ENCODE assay signal across 1 cellular context in genomic region chr2:156626931-156627330, GRCh38.
A peak's percentile ranks its signal among the peaks of the same experiment; 100 is the strongest.
TF ChIP-seq lines count a peak whose summit lies in the region.

No MANE protein-coding gene starts in this region.

TF ChIP-seq in A549, 52 proteins besides CTCF, POLR2A, EP300 and RAD21:
- TF ChIP-seq, protein P1, sequence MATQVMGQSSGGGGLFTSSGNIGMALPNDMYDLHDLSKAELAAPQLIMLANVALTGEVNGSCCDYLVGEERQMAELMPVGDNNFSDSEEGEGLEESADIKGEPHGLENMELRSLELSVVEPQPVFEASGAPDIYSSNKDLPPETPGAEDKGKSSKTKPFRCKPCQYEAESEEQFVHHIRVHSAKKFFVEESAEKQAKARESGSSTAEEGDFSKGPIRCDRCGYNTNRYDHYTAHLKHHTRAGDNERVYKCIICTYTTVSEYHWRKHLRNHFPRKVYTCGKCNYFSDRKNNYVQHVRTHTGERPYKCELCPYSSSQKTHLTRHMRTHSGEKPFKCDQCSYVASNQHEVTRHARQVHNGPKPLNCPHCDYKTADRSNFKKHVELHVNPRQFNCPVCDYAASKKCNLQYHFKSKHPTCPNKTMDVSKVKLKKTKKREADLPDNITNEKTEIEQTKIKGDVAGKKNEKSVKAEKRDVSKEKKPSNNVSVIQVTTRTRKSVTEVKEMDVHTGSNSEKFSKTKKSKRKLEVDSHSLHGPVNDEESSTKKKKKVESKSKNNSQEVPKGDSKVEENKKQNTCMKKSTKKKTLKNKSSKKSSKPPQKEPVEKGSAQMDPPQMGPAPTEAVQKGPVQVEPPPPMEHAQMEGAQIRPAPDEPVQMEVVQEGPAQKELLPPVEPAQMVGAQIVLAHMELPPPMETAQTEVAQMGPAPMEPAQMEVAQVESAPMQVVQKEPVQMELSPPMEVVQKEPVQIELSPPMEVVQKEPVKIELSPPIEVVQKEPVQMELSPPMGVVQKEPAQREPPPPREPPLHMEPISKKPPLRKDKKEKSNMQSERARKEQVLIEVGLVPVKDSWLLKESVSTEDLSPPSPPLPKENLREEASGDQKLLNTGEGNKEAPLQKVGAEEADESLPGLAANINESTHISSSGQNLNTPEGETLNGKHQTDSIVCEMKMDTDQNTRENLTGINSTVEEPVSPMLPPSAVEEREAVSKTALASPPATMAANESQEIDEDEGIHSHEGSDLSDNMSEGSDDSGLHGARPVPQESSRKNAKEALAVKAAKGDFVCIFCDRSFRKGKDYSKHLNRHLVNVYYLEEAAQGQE (IDR thresholded peaks at IDR 0.05) = no peak
- TF ChIP-seq MAFK (IDR thresholded peaks at IDR 0.05; ENCODE audit: partially characterized antibody) = peak; percentile 25
